ENCODE assay signal across 1 cellular context in genomic region chr1:8026976-8027747, GRCh38.
TF ChIP-seq lines count a peak whose summit lies in the region.

No MANE protein-coding gene starts in this region.

TF ChIP-seq in HepG2, 621 proteins besides CTCF, POLR2A, EP300 and RAD21 (continued from another document and continues in another):
- TF ChIP-seq TRAFD1 (CRISPR knock-in tag; IDR thresholded peaks at IDR 0.05; ENCODE audit: borderline replicate concordance) (no peak), ZNF235 (CRISPR knock-in tag; IDR thresholded peaks at IDR 0.05; ENCODE audit: borderline replicate concordance) (no peak), MEIS2 (CRISPR knock-in tag; IDR thresholded peaks at IDR 0.05) (peak; percentile 74), HHEX (CRISPR knock-in tag; IDR thresholded peaks at IDR 0.05) (no peak), ZBED4 (CRISPR knock-in tag; IDR thresholded peaks at IDR 0.05; ENCODE audit: borderline replicate concordance) (no peak; the same call in 1 of the 2 replicates), ZNF383 (CRISPR knock-in tag; IDR thresholded peaks at IDR 0.05; ENCODE audit: borderline replicate concordance) (peak; percentile 28; the same call in 1 of the 2 replicates), CREM (IDR thresholded peaks at IDR 0.05) (peak; percentile 92), CREM (CRISPR knock-in tag; IDR thresholded peaks at IDR 0.05) (no peak), ZFX (CRISPR knock-in tag; IDR thresholded peaks at IDR 0.05; ENCODE audit: low read depth) (peak; percentile 28; the same call in 1 of the 2 replicates), ZNF562 (CRISPR knock-in tag; IDR thresholded peaks at IDR 0.05; ENCODE audit: borderline replicate concordance) (no peak), HNRNPH1 (optimal IDR thresholded peaks at IDR 0.05; ENCODE audit: low read depth, low read length) (peak; percentile 98), ARID2 (CRISPR knock-in tag; IDR thresholded peaks at IDR 0.05; ENCODE audit: borderline replicate concordance) (peak; percentile 72; the same call in 1 of the 2 replicates), FOXJ3 (CRISPR knock-in tag; IDR thresholded peaks at IDR 0.05; ENCODE audit: borderline replicate concordance) (peak; percentile 91; the same call in 1 of the 2 replicates), ZNF18 (CRISPR knock-in tag; IDR thresholded peaks at IDR 0.05; ENCODE audit: insufficient replicate concordance) (no peak), THYN1 (CRISPR knock-in tag; IDR thresholded peaks at IDR 0.05; ENCODE audit: borderline replicate concordance, low read depth) (no peak), ELF3 (CRISPR knock-in tag; IDR thresholded peaks at IDR 0.05) (peak; percentile 76), ZNF547 (CRISPR knock-in tag; IDR thresholded peaks at IDR 0.05) (peak; percentile 21; the same call in 1 of the 2 replicates), SMAD3 (CRISPR knock-in tag; IDR thresholded peaks at IDR 0.05) (peak; percentile 41; the same call in 1 of the 2 replicates), TSC22D2 (CRISPR knock-in tag; IDR thresholded peaks at IDR 0.05; ENCODE audit: borderline replicate concordance) (no peak), POGZ (CRISPR knock-in tag; IDR thresholded peaks at IDR 0.05) (peak; percentile 73; the same call in 1 of the 2 replicates), ZNF572 (CRISPR knock-in tag; IDR thresholded peaks at IDR 0.05) (no peak), E2F2 (CRISPR knock-in tag; IDR thresholded peaks at IDR 0.05; ENCODE audit: borderline replicate concordance) (no peak), ZNF567 (CRISPR knock-in tag; IDR thresholded peaks at IDR 0.05; ENCODE audit: borderline replicate concordance) (no peak), KDM6A (CRISPR knock-in tag; IDR thresholded peaks at IDR 0.05; ENCODE audit: low read depth) (peak; percentile 41; the same call in 1 of the 2 replicates), FOXP1 (IDR thresholded peaks at IDR 0.05) (no peak), FOXP1 (CRISPR knock-in tag; IDR thresholded peaks at IDR 0.05) (peak; percentile 85), TCF12 (IDR thresholded peaks at IDR 0.05) (no peak), TCF12 (CRISPR knock-in tag; IDR thresholded peaks at IDR 0.05) (peak; percentile 75; the same call in 1 of the 2 replicates), ZNF691 (CRISPR knock-in tag; IDR thresholded peaks at IDR 0.05; ENCODE audit: borderline replicate concordance, low read depth) (no peak), ZNF121 (CRISPR knock-in tag; IDR thresholded peaks at IDR 0.05) (peak; percentile 26; the same call in 1 of the 2 replicates), ZNF10 (CRISPR knock-in tag; IDR thresholded peaks at IDR 0.05; ENCODE audit: borderline replicate concordance, low read depth) (no peak), HBP1 (CRISPR knock-in tag; IDR thresholded peaks at IDR 0.05; ENCODE audit: low read depth) (no peak; the same call in 1 of the 2 replicates), ZNF841 (CRISPR knock-in tag; IDR thresholded peaks at IDR 0.05; ENCODE audit: borderline replicate concordance) (no peak; the same call in 1 of the 2 replicates), ZBTB20 (CRISPR knock-in tag; IDR thresholded peaks at IDR 0.05; ENCODE audit: borderline replicate concordance, low read depth) (peak; percentile 18; the same call in 1 of the 2 replicates), ZNF597 (CRISPR knock-in tag; IDR thresholded peaks at IDR 0.05) (no peak), KLF9 (CRISPR knock-in tag; IDR thresholded peaks at IDR 0.05; ENCODE audit: low read depth) (no peak), MATR3 (CRISPR knock-in tag; IDR thresholded peaks at IDR 0.05) (no peak), AGO1 (IDR thresholded peaks at IDR 0.05; ENCODE audit: low read depth, low read length, poor library complexity, severe bottlenecking) (peak; percentile 76), ZHX2 (IDR thresholded peaks at IDR 0.05; ENCODE audit: low read depth) (no peak), ZHX2 (CRISPR knock-in tag; IDR thresholded peaks at IDR 0.05; ENCODE audit: borderline replicate concordance) (no peak), HDAC6 (IDR thresholded peaks at IDR 0.05; ENCODE audit: low read depth, low read length) (no peak), ZNF335 (CRISPR knock-in tag; IDR thresholded peaks at IDR 0.05) (no peak), GATA4 (IDR thresholded peaks at IDR 0.05; ENCODE audit: borderline replicate concordance, low read depth) (peak; percentile 95), ATF5 (CRISPR knock-in tag; IDR thresholded peaks at IDR 0.05; ENCODE audit: low read depth) (no peak), TBX2 (CRISPR knock-in tag; IDR thresholded peaks at IDR 0.05; ENCODE audit: borderline replicate concordance) (peak; percentile 96), ZNF484 (CRISPR knock-in tag; IDR thresholded peaks at IDR 0.05; ENCODE audit: borderline replicate concordance, low read depth) (no peak), ZBTB3 (CRISPR knock-in tag; IDR thresholded peaks at IDR 0.05; ENCODE audit: borderline replicate concordance, low read depth) (no peak)
